In the genomic region with DNA sequence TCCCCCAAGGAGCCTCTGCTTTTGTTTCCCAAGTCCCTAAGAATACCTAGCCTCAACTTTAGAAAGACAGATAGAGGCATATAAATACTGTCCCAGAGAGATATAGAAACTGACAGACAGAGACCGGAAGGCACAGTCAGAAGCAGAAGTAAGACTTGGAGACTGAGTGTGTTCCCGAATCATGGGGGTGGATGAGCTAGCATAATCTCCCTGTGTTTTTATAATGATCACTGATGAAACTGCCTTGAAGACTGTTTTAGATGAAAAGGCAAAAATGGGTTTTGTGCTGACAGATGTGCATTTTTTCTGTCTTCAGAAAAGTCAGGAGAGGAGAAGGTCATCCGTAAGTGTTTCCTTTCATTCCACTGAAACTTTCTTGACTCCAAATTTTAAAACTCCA, we compare ENCODE assay signal across 2 cellular contexts.
A peak's percentile ranks its signal among the peaks of the same experiment; 100 is the strongest.
TF ChIP-seq lines count a peak whose summit lies in the region.

No MANE protein-coding gene starts in this region.

TF ChIP-seq in A549, 52 proteins besides CTCF, POLR2A, EP300 and RAD21:
- TF ChIP-seq RARB (CRISPR knock-in tag; IDR thresholded peaks at IDR 0.05) (no peak), ZC3H11A (IDR thresholded peaks at IDR 0.05) (no peak), GATA3 (IDR thresholded peaks at IDR 0.05; ENCODE audit: borderline replicate concordance) (no peak), RNF2 (IDR thresholded peaks at IDR 0.05; ENCODE audit: borderline replicate concordance, low read depth) (no peak), MAFK (IDR thresholded peaks at IDR 0.05; ENCODE audit: partially characterized antibody) (peak; percentile 45), PHF8 (IDR thresholded peaks at IDR 0.05; ENCODE audit: borderline replicate concordance, low read depth) (no peak)

TF ChIP-seq in IMR-90, 13 proteins besides CTCF, POLR2A, EP300 and RAD21:
- TF ChIP-seq MAFK (IDR thresholded peaks at IDR 0.05; ENCODE audit: low read depth, low read length) (peak; percentile 78), CHD1 (IDR thresholded peaks at IDR 0.05; ENCODE audit: low read depth, low read length) (no peak), RFX5 (IDR thresholded peaks at IDR 0.05; ENCODE audit: low read depth, low read length) (no peak), NFE2L2 (IDR thresholded peaks at IDR 0.05; ENCODE audit: low read depth, low read length) (no peak)
- TF ChIP-seq, protein P1, sequence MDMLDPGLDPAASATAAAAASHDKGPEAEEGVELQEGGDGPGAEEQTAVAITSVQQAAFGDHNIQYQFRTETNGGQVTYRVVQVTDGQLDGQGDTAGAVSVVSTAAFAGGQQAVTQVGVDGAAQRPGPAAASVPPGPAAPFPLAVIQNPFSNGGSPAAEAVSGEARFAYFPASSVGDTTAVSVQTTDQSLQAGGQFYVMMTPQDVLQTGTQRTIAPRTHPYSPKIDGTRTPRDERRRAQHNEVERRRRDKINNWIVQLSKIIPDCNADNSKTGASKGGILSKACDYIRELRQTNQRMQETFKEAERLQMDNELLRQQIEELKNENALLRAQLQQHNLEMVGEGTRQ (IDR thresholded peaks at IDR 0.05; ENCODE audit: low read depth, low read length): no peak
